Comparison of ENCODE assay signal across 8 cellular contexts in genomic region chr12:92030618-92031017, GRCh38.
DNase-seq lines count a peak whose midpoint lies in the region; ATAC-seq and TF ChIP-seq lines count a peak whose summit lies in the region.

No MANE protein-coding gene starts in this region.

- no peaks in the 10 kb centered on the region for H3K4me1 ChIP-seq in colonic mucosa
- peaks cover 33% of the 10 kb centered on the region for H3K4me1 ChIP-seq in rectal smooth muscle tissue (ENCODE audit: control insufficient read depth, insufficient read depth, low read length)

- H3K4me3 ChIP-seq in colonic mucosa = no peak overlapping the region
- H3K4me3 ChIP-seq in rectal smooth muscle tissue (ENCODE audit: low read length) = no peak overlapping the region

- no peaks in the 10 kb centered on the region for H3K36me3 ChIP-seq in colonic mucosa
- H3K36me3 ChIP-seq in rectal smooth muscle tissue (ENCODE audit: control insufficient read depth, insufficient read depth, low read length) = no peaks in the 10 kb centered on the region

- peaks cover 6% of the 10 kb centered on the region for H3K36me3 Mint-ChIP-seq in T-helper 17 cell (ENCODE audit: low read depth)

- H3K27me3 ChIP-seq in colonic mucosa (no peaks in the 10 kb centered on the region), rectal smooth muscle tissue (ENCODE audit: control insufficient read depth, insufficient read depth, low read length) (no peaks in the 10 kb centered on the region)

- no peaks in the 10 kb centered on the region for H3K27me3 Mint-ChIP-seq in T-helper 17 cell

- intact Hi-C loops in colonic mucosa (cut with DNase I) = no loop called here

- no peak overlapping the region for H3K9ac ChIP-seq in colonic mucosa (ENCODE audit: low read depth in 2 of 2, low read length in 2 of 2)
- no peak overlapping the region for H3K9ac ChIP-seq in rectal smooth muscle tissue (ENCODE audit: low read length)

- H3K4me3 Mint-ChIP-seq in T-helper 17 cell = peak overlapping the region; percentile 85

- TF ChIP-seq CTCF in colonic mucosa (IDR thresholded peaks at IDR 0.05) = no peak

- DNase-seq in T-helper 17 cell = peak; percentile 19 to 39 (median 37)
- DNase-seq in colonic mucosa = no peak
- DNase-seq in nucleus accumbens (lab: John Stamatoyannopoulos, UW) = no peak
- no peak for DNase-seq in SHP77 treated with DMSO at 0.1 percent for 48 hours (lab: John Stamatoyannopoulos, UW)

- peaks cover 50% of the 10 kb centered on the region for H3K4me1 Mint-ChIP-seq in T-helper 17 cell

- ATAC-seq in GM18508 (IDR thresholded peaks at IDR 0.05; ENCODE audit: insufficient read depth, unreplicated experiment) (peak; percentile 64), HG02763 (IDR thresholded peaks at IDR 0.05; ENCODE audit: unreplicated experiment) (peak; percentile 49), T-helper 17 cell (peak; percentile 93), HG02970 (IDR thresholded peaks at IDR 0.05; ENCODE audit: low FRiP score, unreplicated experiment) (no peak)

- peaks cover 3% of the 10 kb centered on the region for H3K9me3 ChIP-seq in T-helper 17 cell (ENCODE audit: control insufficient read depth, low read length, poor library complexity, severe bottlenecking)
- H3K9me3 ChIP-seq in colonic mucosa = no peaks in the 10 kb centered on the region

- H3K27ac ChIP-seq in colonic mucosa = peak overlapping the region; percentile 30
- peak overlapping the region; percentile 84 for H3K27ac ChIP-seq in rectal smooth muscle tissue (ENCODE audit: low read depth, low read length)

- peak overlapping the region; percentile 90 for H3K27ac Mint-ChIP-seq in T-helper 17 cell

Comparison
In these comparisons a context has a peak if more than half of its experiments do, and no peak if none do; other contexts are left out.
1. DNase-seq: peak in T-helper 17 cell (3 of 3); none in colonic mucosa (single experiment), nucleus accumbens (0 of 56) and SHP77 treated with DMSO at 0.1 percent for 48 hours (single experiment).